In genomic region chr2:170144758-170145157, GRCh38 we compare ENCODE assay signal across 15 cellular contexts. TPM values are rescaled to one million over a fixed set of nuclear protein-coding genes. Genes with fewer than 3 reads are reported as not detected.
DNase-seq lines count a peak whose midpoint lies in the region; ATAC-seq and TF ChIP-seq lines count a peak whose summit lies in the region.
"Had no signal": no experiment of that assay in that cellular context is flagged by ENCODE, and none has a peak within 500 bp of the region (broad histone marks: within the 10 kb centered on the region; RNA-seq: fewer than 3 reads in every experiment).

No MANE protein-coding gene starts in this region.

- TF ChIP-seq POLR2A in upper lobe of left lung (IDR thresholded peaks at IDR 0.05) = no peak

- no peak for TF ChIP-seq CTCF in upper lobe of left lung (IDR thresholded peaks at IDR 0.05)

- DNase-seq in NCI-H2171 treated with DMSO at 0.1 percent for 48 hours (lab: John Stamatoyannopoulos, UW) (peak; percentile 38), NCI-H2171 (lab: John Stamatoyannopoulos, UW) (no peak), NCI-H1694 (lab: John Stamatoyannopoulos, UW) (peak; percentile 71), glomerular visceral epithelial cell (ENCODE audit: extremely low spot score) (peak; percentile 42), renal cortical epithelial cell (ENCODE audit: low read depth) (peak; percentile 38), H4 (ENCODE audit: low spot score) (no peak), upper lobe of left lung (no peak)
- DNase-seq: HFFc6, KG1, NCI-H187 treated with DMSO at 0.1 percent for 48 hours, NCI-H226, NCI-H526, SW 1271 had no signal

- WGBS in upper lobe of left lung, 2 donors = 78 to 81% methylated on average over 4 of the region's 4 CpGs

- H3K27ac ChIP-seq in upper lobe of left lung = no peak overlapping the region
- H3K27ac ChIP-seq: BLaER1 treated with 17β-estradiol and CSF1 and Interleukin-3, amounts not matched to agents 10 nM and 100 nM had no signal

- ATAC-seq in upper lobe of left lung (ENCODE audit: low FRiP score in 2 of 2) = no peak

- no peaks in the 10 kb centered on the region for H3K9me3 ChIP-seq in upper lobe of left lung

- no peaks in the 10 kb centered on the region for H3K27me3 ChIP-seq in upper lobe of left lung
- H3K27me3 ChIP-seq: BLaER1 treated with 17β-estradiol and CSF1 and Interleukin-3, amounts not matched to agents 10 nM and 100 nM had no signal

- TF ChIP-seq EP300 in upper lobe of left lung (IDR thresholded peaks at IDR 0.05) = no peak

- no peaks in the 10 kb centered on the region for H3K36me3 ChIP-seq in upper lobe of left lung
- H3K36me3 ChIP-seq: BLaER1 treated with 17β-estradiol and CSF1 and Interleukin-3, amounts not matched to agents 10 nM and 100 nM had no signal

- H3K4me3 ChIP-seq in upper lobe of left lung = no peak overlapping the region
- H3K4me3 ChIP-seq: BLaER1 treated with 17β-estradiol and CSF1 and Interleukin-3, amounts not matched to agents 10 nM and 100 nM had no signal

- H3K4me1 ChIP-seq in upper lobe of left lung = no peaks in the 10 kb centered on the region

RNA-seq across cellular contexts. Expression of gene MYO3B, which starts 33.2 kb away (rescaled TPM):
- total RNA-seq in renal cortical epithelial cell (1.4 and 10.6 TPM in 2 replicates), upper lobe of left lung (under 1 TPM in 3 of 6 donors, not detected in 3; 0.09 to 0.20 (median 0.13) TPM)
- total RNA-seq in H4 (2014; rRNA removed; shearing (Covaris generic)) = 0.10 TPM in 1 of 2 replicates, not detected in the other
- total RNA-seq: HFFc6, M059J had no signal

Comparison
In these comparisons a context has a peak if more than half of its experiments do, and no peak if none do; other contexts are left out.
1. DNase-seq: peak in NCI-H2171 treated with DMSO at 0.1 percent for 48 hours (single experiment), NCI-H1694 (single experiment), glomerular visceral epithelial cell (single experiment) and renal cortical epithelial cell (single experiment); none in NCI-H2171 (single experiment), H4 (single experiment) and upper lobe of left lung (0 of 2).